Comparison of ENCODE assay signal across 13 cellular contexts in genomic region chr20:61796738-61797137, GRCh38.
DNase-seq lines count a peak whose midpoint lies in the region; ATAC-seq, FAIRE-seq and TF ChIP-seq lines count a peak whose summit lies in the region.
"Had no signal": no experiment of that assay in that cellular context is flagged by ENCODE, and none has a peak within 500 bp of the region (broad histone marks: within the 10 kb centered on the region; RNA-seq: fewer than 3 reads in every experiment).

No MANE protein-coding gene starts in this region.

- no peak overlapping the region for H3K4me3 ChIP-seq in BLaER1 treated with 17β-estradiol and CSF1 and Interleukin-3, amounts not matched to agents 10 nM and 100 nM
- H3K4me3 ChIP-seq in lower lobe of right lung (no peak overlapping the region), pancreas (no peak overlapping the region), mammary epithelial cell (replicated peaks in 1 of 3; ENCODE audit: insufficient read depth in 1 of 3, low read depth in 2 of 3, low read length in 3 of 3) (no peak overlapping the region)

- no peak overlapping the region for H2AFZ ChIP-seq in mammary epithelial cell (ENCODE audit: low read depth, low read length)

- H3K27ac ChIP-seq in BLaER1 treated with 17β-estradiol and CSF1 and Interleukin-3, amounts not matched to agents 10 nM and 100 nM = peak overlapping the region in 7 of 11 experiments; percentile 44 to 77 (median 66); a peak in 13 of 22 replicates
- H3K27ac ChIP-seq in KOPT-K1 (ENCODE audit: low read depth, low read length, poor library complexity, severe bottlenecking) (peak overlapping the region; percentile 41), lower lobe of right lung (no peak overlapping the region), pancreas (no peak overlapping the region), mammary epithelial cell (ENCODE audit: insufficient read depth, low read depth, low read length) (no peak overlapping the region)

- H3K9me3 ChIP-seq in BLaER1 treated with 17β-estradiol and CSF1 and Interleukin-3, amounts not matched to agents 10 nM and 100 nM (replicated peaks in 1 of 11) = no peaks in the 10 kb centered on the region
- H3K9me3 ChIP-seq in KOPT-K1 (ENCODE audit: insufficient read depth, low read length, poor library complexity, severe bottlenecking) (no peaks in the 10 kb centered on the region), lower lobe of right lung (no peaks in the 10 kb centered on the region), pancreas (no peaks in the 10 kb centered on the region), mammary epithelial cell (replicated peaks; ENCODE audit: insufficient read depth, low read length) (no peaks in the 10 kb centered on the region)

- peak overlapping the region in 7 of 11 experiments; percentile 13 to 54 (median 33); a peak in 9 of 22 replicates for H3K9ac ChIP-seq in BLaER1 treated with 17β-estradiol and CSF1 and Interleukin-3, amounts not matched to agents 10 nM and 100 nM
- no peak overlapping the region for H3K9ac ChIP-seq in mammary epithelial cell (ENCODE audit: insufficient read depth, low read length)

- H3K27me3 ChIP-seq in BLaER1 treated with 17β-estradiol and CSF1 and Interleukin-3, amounts not matched to agents 10 nM and 100 nM = peaks cover 14 to 29% (median 22%) of the 10 kb centered on the region in 11 experiments
- H3K27me3 ChIP-seq in lower lobe of right lung (ENCODE audit: low read depth) = peaks cover 25% of the 10 kb centered on the region
- H3K27me3 ChIP-seq in pancreas = peaks cover 0 to 5% (median 0%) of the 10 kb centered on the region in 4 donors
- no peaks in the 10 kb centered on the region for H3K27me3 ChIP-seq in mammary epithelial cell (ENCODE audit: insufficient read depth, low read length)

- peak overlapping the region in 9 of 11 experiments; percentile 29 to 97 (median 83); a peak in 17 of 22 replicates for H3K4me2 ChIP-seq in BLaER1 treated with 17β-estradiol and CSF1 and Interleukin-3, amounts not matched to agents 10 nM and 100 nM
- H3K4me2 ChIP-seq in mammary epithelial cell (ENCODE audit: insufficient read depth, low read depth, low read length) = no peak overlapping the region

- 56 to 62% methylated on average over 11 of the region's 11 CpGs for WGBS in pancreas, 2 donors
- 84% methylated on average over 10 of the region's 11 CpGs for WGBS in mammary epithelial cell (ENCODE audit: low coverage, missing lambda C conversion rate)

- ATAC-seq in lower lobe of right lung (no peak), pancreas (no peak)

- H3K36me3 ChIP-seq in BLaER1 treated with 17β-estradiol and CSF1 and Interleukin-3, amounts not matched to agents 10 nM and 100 nM = no peaks in the 10 kb centered on the region
- H3K36me3 ChIP-seq in KOPT-K1 (ENCODE audit: insufficient read depth, low read length) (no peaks in the 10 kb centered on the region), lower lobe of right lung (no peaks in the 10 kb centered on the region), pancreas (no peaks in the 10 kb centered on the region), mammary epithelial cell (ENCODE audit: insufficient read depth, low read length) (no peaks in the 10 kb centered on the region)

- TF ChIP-seq CTCF in lower lobe of right lung (IDR thresholded peaks at IDR 0.05) (no peak), pancreas (IDR thresholded peaks at IDR 0.05) (no peak), mammary epithelial cell (conservative IDR thresholded peaks at IDR 0.05 in 1 of 2, IDR thresholded peaks at IDR 0.05 in 1 of 2; ENCODE audit: extremely low read depth in 1 of 2, insufficient read depth in 1 of 2, low read depth in 1 of 2, low read length in 2 of 2) (no peak)

- BruUV-seq in mammary epithelial cell (replicated peaks; lab: Mats Ljungman, UMichigan) = no TSS peak

- in situ Hi-C loops in mammary epithelial cell (cut with MboI; ENCODE audit: low sequenced_read_pairs in 2 of 2) = no loop called here

- CTCF ChIA-PET in mammary epithelial cell (lab: Charles Lee; ENCODE audit: low non-redundant PET) = no interaction called here

- FAIRE-seq in pancreas (lab: Jason Lieb, UNC) = no peak
- FAIRE-seq: G401.6, GM12892 had no signal

- peaks cover 9 to 59% (median 52%) of the 10 kb centered on the region in 10 experiments; a peak in 18 of 20 replicates for H3K4me1 ChIP-seq in BLaER1 treated with 17β-estradiol and CSF1 and Interleukin-3, amounts not matched to agents 10 nM and 100 nM
- H3K4me1 ChIP-seq in lower lobe of right lung (no peaks in the 10 kb centered on the region), pancreas (no peaks in the 10 kb centered on the region), mammary epithelial cell (ENCODE audit: insufficient read depth, low read length) (no peaks in the 10 kb centered on the region)

- H4K20me1 ChIP-seq in BLaER1 treated with 17β-estradiol and CSF1 and Interleukin-3, amounts not matched to agents 10 nM and 100 nM = peaks cover 0 to 39% (median 12%) of the 10 kb centered on the region in 11 experiments; a peak in 13 of 22 replicates
- H4K20me1 ChIP-seq in mammary epithelial cell (ENCODE audit: insufficient read depth, low read length) = no peaks in the 10 kb centered on the region

- no peaks in the 10 kb centered on the region for H3K79me2 ChIP-seq in mammary epithelial cell (ENCODE audit: insufficient read depth, low read length)

- intact Hi-C loops in lower lobe of right lung (cut with DNase I) = no loop called here
- intact Hi-C loops in pancreas (cut with DNase I) = no loop called here
- intact Hi-C loops in mammary epithelial cell (cut with micrococcal nuclease) = no loop called here

- dilution Hi-C loops in mammary epithelial cell (cut with HindIII; ENCODE audit: low sequenced_read_pairs) = no loop called here

- DNase-seq in lower lobe of right lung = peak; percentile 23
- DNase-seq in pancreas = no peak
- no peak for DNase-seq in SKM-1 (lab: John Stamatoyannopoulos, UW; ENCODE audit: unreplicated experiment)
- DNase-seq in mammary epithelial cell = no peak
- DNase-seq: C1 segment of cervical spinal cord; Calu3; CD4-positive, alpha-beta memory T cell; DMS53; GOT3 had no signal

Comparison
In these comparisons a context has a peak if more than half of its experiments do, and no peak if none do; other contexts are left out.
1. H3K27ac ChIP-seq: peak in BLaER1 treated with 17β-estradiol and CSF1 and Interleukin-3, amounts not matched to agents 10 nM and 100 nM (7 of 11) and KOPT-K1 (single experiment); none in lower lobe of right lung (single experiment), pancreas (0 of 4) and mammary epithelial cell (single experiment).